In the genomic region with DNA sequence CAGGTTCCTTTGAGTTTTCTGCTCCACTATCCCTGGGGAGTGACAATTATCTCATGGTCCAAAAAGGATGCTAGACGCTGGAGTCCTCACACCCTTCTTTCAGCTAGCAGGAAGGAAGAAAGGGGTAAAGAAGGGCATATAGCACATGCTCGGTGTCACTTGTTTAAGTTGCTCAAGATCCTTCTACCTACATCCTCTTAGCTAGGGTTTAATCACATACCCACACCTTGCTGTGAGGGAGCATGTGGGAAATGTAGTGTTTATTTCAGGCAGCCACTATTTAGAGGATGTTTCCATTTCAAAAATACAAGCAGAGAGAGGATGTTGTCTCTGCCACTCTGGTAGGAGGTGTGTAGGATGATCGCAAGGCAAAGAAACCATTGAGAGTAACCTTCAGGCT, we compare ENCODE assay signal across 22 cellular contexts. TPM values are rescaled to one million over a fixed set of nuclear protein-coding genes. Genes with fewer than 3 reads are reported as not detected.
DNase-seq lines count a peak whose midpoint lies in the region; ATAC-seq and TF ChIP-seq lines count a peak whose summit lies in the region.
"Had no signal": no experiment of that assay in that cellular context is flagged by ENCODE, and none has a peak within 500 bp of the region (broad histone marks: within the 10 kb centered on the region; RNA-seq: fewer than 3 reads in every experiment).

No MANE protein-coding gene starts in this region.

- H3K36me3 ChIP-seq in mucosa of descending colon (ENCODE audit: low read depth) = no peaks in the 10 kb centered on the region

- no peak for ATAC-seq in activated CD8-positive, alpha-beta memory T cell treated with anti-CD3 and anti-CD28 coated beads, Interleukin-2, amount 10 ng/mL, durations not matched to agents 7 days and 5 days
- ATAC-seq in HG02885 (IDR thresholded peaks at IDR 0.05; ENCODE audit: poor library complexity, unreplicated experiment) = peak; percentile 21
- no peak for ATAC-seq in stimulated activated memory B cell treated with anti-CD40 and anti-IgM and Interleukin-4, amounts not matched to agents 10 μg/mL and 1 μg/mL and 100 μg/mL, for 72 hours
- ATAC-seq in HG02642 (IDR thresholded peaks at IDR 0.05; ENCODE audit: poor library complexity, unreplicated experiment) = no peak
- ATAC-seq in mucosa of descending colon = no peak
- ATAC-seq: A549 had no signal

- no peak overlapping the region for H3K4me3 ChIP-seq in mucosa of descending colon
- H3K4me3 ChIP-seq: A549, coronary artery had no signal

- H3K27ac Mint-ChIP-seq in activated CD8-positive, alpha-beta memory T cell treated with anti-CD3 and anti-CD28 coated beads, Interleukin-2, amount 10 ng/mL, durations not matched to agents 7 days and 5 days = peak overlapping the region; percentile 69
- H3K27ac Mint-ChIP-seq in activated naive CD8-positive, alpha-beta T cell treated with anti-CD3 and anti-CD28 coated beads for 36 hours = peak overlapping the region; percentile 90
- H3K27ac Mint-ChIP-seq in stimulated activated memory B cell treated with anti-CD40 and anti-IgM and Interleukin-4, amounts not matched to agents 10 μg/mL and 1 μg/mL and 100 μg/mL, for 72 hours = peak overlapping the region; percentile 82
- H3K27ac Mint-ChIP-seq: type B pancreatic cell had no signal

- H3K4me1 ChIP-seq in mucosa of descending colon (ENCODE audit: low read depth) = peaks cover 4% of the 10 kb centered on the region
- H3K4me1 ChIP-seq: A549 had no signal

- CTCF ChIA-PET in activated CD8-positive, alpha-beta memory T cell treated with anti-CD3 and anti-CD28 coated beads, Interleukin-2, amount 10 ng/mL, durations not matched to agents 7 days and 5 days (lab: Charles Lee) = interaction anchor here (1.2 to 4.9 kb wide), 6 partner anchors 12 to 170 kb away, joined by 4 to 27 read pairs (median 6); no protein-coding TSS in a partner anchor

- H3K9me3 Mint-ChIP-seq in activated CD8-positive, alpha-beta memory T cell treated with anti-CD3 and anti-CD28 coated beads, Interleukin-2, amount 10 ng/mL, durations not matched to agents 7 days and 5 days (ENCODE audit: low read depth) = no peaks in the 10 kb centered on the region
- H3K9me3 Mint-ChIP-seq in activated naive CD8-positive, alpha-beta T cell treated with anti-CD3 and anti-CD28 coated beads for 36 hours = peaks cover 3% of the 10 kb centered on the region
- no peaks in the 10 kb centered on the region for H3K9me3 Mint-ChIP-seq in stimulated activated memory B cell treated with anti-CD40 and anti-IgM and Interleukin-4, amounts not matched to agents 10 μg/mL and 1 μg/mL and 100 μg/mL, for 72 hours
- H3K9me3 Mint-ChIP-seq: CD14-positive monocyte, neural crest cell, type B pancreatic cell had no signal

- peaks cover 34% of the 10 kb centered on the region for H3K36me3 Mint-ChIP-seq in activated CD8-positive, alpha-beta memory T cell treated with anti-CD3 and anti-CD28 coated beads, Interleukin-2, amount 10 ng/mL, durations not matched to agents 7 days and 5 days
- H3K36me3 Mint-ChIP-seq in activated naive CD8-positive, alpha-beta T cell treated with anti-CD3 and anti-CD28 coated beads for 36 hours = peaks cover 55% of the 10 kb centered on the region
- H3K36me3 Mint-ChIP-seq in stimulated activated memory B cell treated with anti-CD40 and anti-IgM and Interleukin-4, amounts not matched to agents 10 μg/mL and 1 μg/mL and 100 μg/mL, for 72 hours = peaks cover 47% of the 10 kb centered on the region
- H3K36me3 Mint-ChIP-seq: type B pancreatic cell had no signal

- no peak for DNase-seq in activated CD8-positive, alpha-beta memory T cell treated with anti-CD3 and anti-CD28 coated beads, Interleukin-2, amount 10 ng/mL, durations not matched to agents 7 days and 5 days
- DNase-seq in activated CD8-positive, alpha-beta memory T cell treated with anti-CD3 and anti-CD28 coated beads, Interleukin-2, amount 50 U/mL, for 4 hours = no peak
- DNase-seq in activated naive CD8-positive, alpha-beta T cell treated with anti-CD3 and anti-CD28 coated beads for 36 hours = no peak
- DNase-seq in activated effector memory CD4-positive, alpha-beta T cell treated with Interleukin-2 at 50 U/mL for 16 hours = no peak
- DNase-seq in mucosa of descending colon = no peak
- DNase-seq: activated effector memory CD4-positive, alpha-beta T cell treated with anti-CD3 and anti-CD28 coated beads, Interleukin-2, amount 50 U/mL, for 16 hours; foreskin fibroblast; kidney glomerular epithelial cell; mesenchymal stem cell; NCI-H1048; NCI-H2081 treated with DMSO at 0.1 percent for 48 hours; NCI-H524 treated with DMSO at 0.1 percent for 48 hours; SIG-M5; T1000 had no signal

- peak overlapping the region; percentile 18 for H3K4me3 Mint-ChIP-seq in activated CD8-positive, alpha-beta memory T cell treated with anti-CD3 and anti-CD28 coated beads, Interleukin-2, amount 10 ng/mL, durations not matched to agents 7 days and 5 days
- H3K4me3 Mint-ChIP-seq in activated naive CD8-positive, alpha-beta T cell treated with anti-CD3 and anti-CD28 coated beads for 36 hours = peak overlapping the region; percentile 40
- peak overlapping the region; percentile 50 for H3K4me3 Mint-ChIP-seq in stimulated activated memory B cell treated with anti-CD40 and anti-IgM and Interleukin-4, amounts not matched to agents 10 μg/mL and 1 μg/mL and 100 μg/mL, for 72 hours
- H3K4me3 Mint-ChIP-seq: CD14-positive monocyte, neural crest cell, type B pancreatic cell had no signal

- TF ChIP-seq CTCF in mucosa of descending colon (IDR thresholded peaks at IDR 0.05) = no peak

- H3K9me3 ChIP-seq in mucosa of descending colon = no peaks in the 10 kb centered on the region
- H3K9me3 ChIP-seq: A549 had no signal

- intact Hi-C loops in mucosa of descending colon (cut with DNase I, micrococcal nuclease) = loop anchor here in 1 of 2 donors (10.0 kb wide), 1 partner anchor 64 kb away; no protein-coding TSS in a partner anchor

- H3K27me3 Mint-ChIP-seq in activated CD8-positive, alpha-beta memory T cell treated with anti-CD3 and anti-CD28 coated beads, Interleukin-2, amount 10 ng/mL, durations not matched to agents 7 days and 5 days = no peaks in the 10 kb centered on the region
- no peaks in the 10 kb centered on the region for H3K27me3 Mint-ChIP-seq in activated naive CD8-positive, alpha-beta T cell treated with anti-CD3 and anti-CD28 coated beads for 36 hours
- H3K27me3 Mint-ChIP-seq in stimulated activated memory B cell treated with anti-CD40 and anti-IgM and Interleukin-4, amounts not matched to agents 10 μg/mL and 1 μg/mL and 100 μg/mL, for 72 hours = no peaks in the 10 kb centered on the region

- peaks cover 69% of the 10 kb centered on the region for H3K4me1 Mint-ChIP-seq in activated CD8-positive, alpha-beta memory T cell treated with anti-CD3 and anti-CD28 coated beads, Interleukin-2, amount 10 ng/mL, durations not matched to agents 7 days and 5 days
- H3K4me1 Mint-ChIP-seq in activated naive CD8-positive, alpha-beta T cell treated with anti-CD3 and anti-CD28 coated beads for 36 hours = peaks cover 66% of the 10 kb centered on the region
- peaks cover 78% of the 10 kb centered on the region for H3K4me1 Mint-ChIP-seq in stimulated activated memory B cell treated with anti-CD40 and anti-IgM and Interleukin-4, amounts not matched to agents 10 μg/mL and 1 μg/mL and 100 μg/mL, for 72 hours

RNA-seq across cellular contexts. Expression of a gene that starts 4.5 kb away (rescaled TPM):
- 100 to 1,000 TPM in 1 of 2 experiments, 10 to 100 TPM in 1; 98.5 to 125 TPM for total RNA-seq in activated CD8-positive, alpha-beta memory T cell treated with anti-CD3 and anti-CD28 coated beads, Interleukin-2, amount 10 ng/mL, durations not matched to agents 7 days and 5 days
- total RNA-seq in activated naive CD8-positive, alpha-beta T cell treated with anti-CD3 and anti-CD28 coated beads for 36 hours = 10 to 100 TPM; 75.8 to 82.6 TPM
- total RNA-seq in mucosa of descending colon = 10 to 100 TPM in 1 of 3 donors, 1 to 10 TPM in 2; 7.4 to 29.0 (median 8.2) TPM
